In genomic region chr6:30556006-30556713, GRCh38 we compare ENCODE assay signal across 8 cellular contexts. TPM values are rescaled to one million over a fixed set of nuclear protein-coding genes. Genes with fewer than 3 reads are reported as not detected.
A peak's percentile ranks its signal among the peaks of the same experiment; 100 is the strongest.
DNase-seq lines count a peak whose midpoint lies in the region; ATAC-seq and TF ChIP-seq lines count a peak whose summit lies in the region.

Gene GNL1 (minus strand): TSS chr6:30556489. CDS start chr6:30556203, 286 bp downstream.

- DNase-seq in CMK (ENCODE audit: low read depth): peak; percentile 84
- DNase-seq in GM20000 (ENCODE audit: low spot score): peak; percentile 92
- DNase-seq in HT1080 (ENCODE audit: low read depth): peak; percentile 80
- DNase-seq in NOMO-1 treated with dmso at 0.1 percent for 144 hours (lab: John Stamatoyannopoulos, UW; ENCODE audit: unreplicated experiment): peak; percentile 80
- peak; percentile 94 to 99 (median 98) for DNase-seq in activated CD8-positive, alpha-beta memory T cell treated with anti-CD3 and anti-CD28 coated beads for 48 hours (ENCODE audit: low read depth in 2 of 3, low spot score in 2 of 3)
- peak; percentile 99 for DNase-seq in effector memory CD8-positive, alpha-beta T cell
- peak; percentile 98 for DNase-seq in mesendoderm
- DNase-seq in stimulated activated CD8-positive, alpha-beta memory T cell treated with anti-CD3 and anti-CD28 coated beads, Interleukin-15, amount 100 ng/mL, for 24 hours (ENCODE audit: low read depth): peak; percentile 97

- ATAC-seq in effector memory CD8-positive, alpha-beta T cell (replicated peaks): peak; percentile 82

- H2AK5ac ChIP-seq in mesendoderm (ENCODE audit: low read length): peak within 1 kb of the TSS; percentile 35

- peak within 1 kb of the TSS; percentile 90 for H2BK5ac ChIP-seq in mesendoderm (ENCODE audit: low read length)

- no CpG with 5 or more reads among the region's 67 CpGs for WGBS in mesendoderm (ENCODE audit: extremely low coverage, insufficient coverage, low lambda C conversion rate)

- H3K56ac ChIP-seq in mesendoderm (ENCODE audit: low read length): peak within 1 kb of the TSS; percentile 100

- H3K36me3 Mint-ChIP-seq in effector memory CD8-positive, alpha-beta T cell (ENCODE audit: insufficient read depth): peaks cover 60% of the 10 kb centered on the region

- H2BK120ac ChIP-seq in mesendoderm (ENCODE audit: low read depth, low read length): no peak within 1 kb of the TSS

- peaks cover 16% of the 10 kb centered on the region for H3K79me1 ChIP-seq in mesendoderm (ENCODE audit: low read length)

- peak within 1 kb of the TSS; percentile 33 for H3K23ac ChIP-seq in mesendoderm (ENCODE audit: low read length)

- no peaks in the 10 kb centered on the region for H3K27me3 ChIP-seq in mesendoderm (ENCODE audit: insufficient read depth, low read length, poor library complexity)

- H4K5ac ChIP-seq in mesendoderm (ENCODE audit: low read length): no peak within 1 kb of the TSS

- H3K9ac ChIP-seq in mesendoderm (ENCODE audit: low read length): peak within 1 kb of the TSS; percentile 95

- H3K9me3 Mint-ChIP-seq in effector memory CD8-positive, alpha-beta T cell: no peaks in the 10 kb centered on the region

- no peaks in the 10 kb centered on the region for H3K27me3 Mint-ChIP-seq in effector memory CD8-positive, alpha-beta T cell

- H3K4me1 ChIP-seq in mesendoderm (ENCODE audit: control insufficient read depth, low read depth, low read length): no peaks in the 10 kb centered on the region

- H3K4ac ChIP-seq in mesendoderm (ENCODE audit: low read depth, low read length): no peak within 1 kb of the TSS

- H3K4me3 Mint-ChIP-seq in effector memory CD8-positive, alpha-beta T cell: peak within 1 kb of the TSS; percentile 94 to 98

- H3K27ac ChIP-seq in mesendoderm (ENCODE audit: low read depth, low read length): peak within 1 kb of the TSS; percentile 68

- no peak within 1 kb of the TSS for H2BK15ac ChIP-seq in mesendoderm (replicated peaks; ENCODE audit: low read depth)

- TF ChIP-seq CTCF in GM20000 (IDR thresholded peaks at IDR 0.05; ENCODE audit: extremely low read depth, missing control alignments): no peak

- peak within 1 kb of the TSS; percentile 89 for H3K4me3 ChIP-seq in mesendoderm (ENCODE audit: low read length)

- H3K18ac ChIP-seq in mesendoderm (ENCODE audit: low read length): peak within 1 kb of the TSS; percentile 64

- peaks cover 30 to 33% of the 10 kb centered on the region in 2 donors for H3K4me1 Mint-ChIP-seq in effector memory CD8-positive, alpha-beta T cell (ENCODE audit: low read depth in 2 of 2)

- peaks cover 2% of the 10 kb centered on the region for H3K36me3 ChIP-seq in mesendoderm (ENCODE audit: control insufficient read depth, insufficient read depth, low read length)

- H4K8ac ChIP-seq in mesendoderm (ENCODE audit: low read depth, low read length): no peak within 1 kb of the TSS

- peak within 1 kb of the TSS; percentile 99 for H3K27ac Mint-ChIP-seq in effector memory CD8-positive, alpha-beta T cell

- peak within 1 kb of the TSS; percentile 98 for H3K4me2 ChIP-seq in mesendoderm (ENCODE audit: low read length)

- H3K79me2 ChIP-seq in mesendoderm (ENCODE audit: control insufficient read depth, insufficient read depth, low read length): peaks cover 21% of the 10 kb centered on the region

RNA-seq across cellular contexts. Expression of gene GNL1, which starts in this region (rescaled TPM):
- 67.5 and 78.6 TPM in 2 replicates for total RNA-seq in HT1080 (2014; rRNA removed; shearing (Covaris generic))
- 26.2 and 28.0 TPM in 2 replicates for polyA plus RNA-seq in HT1080 (2015; cell fraction: cytosol; rRNA removed)
- polyA plus RNA-seq in HT1080 (2015; cell fraction: nucleus; rRNA removed): 35.0 and 43.5 TPM in 2 replicates
- 32.3 TPM for polyA plus RNA-seq in mesendoderm (2013, experiment 1 of 2)
- 30.9 TPM for polyA plus RNA-seq in mesendoderm (2013, experiment 2 of 2)

Comparison
In these comparisons a context has a peak if more than half of its experiments do, and no peak if none do; other contexts are left out.
1. Peak in every context shown above with its lines: DNase-seq, ATAC-seq, H3K4me3 ChIP-seq and H3K27ac ChIP-seq.